In genomic region chr22:31749636-31750364, GRCh38 we compare ENCODE assay signal across 8 cellular contexts. TPM values are rescaled to one million over a fixed set of nuclear protein-coding genes. Genes with fewer than 3 reads are reported as not detected.
DNase-seq lines count a peak whose midpoint lies in the region; ATAC-seq and TF ChIP-seq lines count a peak whose summit lies in the region.

Gene PRR14L, minus strand, starts transcription at chr22:31750132. Its CDS starts 11,272 bp downstream, at chr22:31738860.

- H3F3A ChIP-seq in PC-3 (ENCODE audit: low read length, unreplicated experiment) = no peaks in the 10 kb centered on the region

- no peak for TF ChIP-seq CTCF in PC-3 (conservative IDR thresholded peaks at IDR 0.05; ENCODE audit: low read depth, low read length)
- no peak for TF ChIP-seq CTCF in epithelial cell of esophagus (IDR thresholded peaks at IDR 0.05; ENCODE audit: insufficient read depth, low read depth, low read length, missing control alignments)

- CTCF ChIA-PET in PC-3 (lab: Charles Lee) = no interaction called here

- BruUV-seq in PC-3 (replicated peaks; lab: Mats Ljungman, UMichigan) = TSS peak; percentile 22

- H3K4me3 ChIP-seq in Jurkat, Clone E6-1 (ENCODE audit: low read length) = peak within 1 kb of the TSS; percentile 97
- H3K4me3 ChIP-seq in PC-3 (ENCODE audit: low read length) (peak within 1 kb of the TSS; percentile 100), epithelial cell of esophagus (ENCODE audit: low read length) (peak within 1 kb of the TSS; percentile 96), mononuclear cell (ENCODE audit: low read length) (peak within 1 kb of the TSS; percentile 98)

- peak within 1 kb of the TSS; percentile 76 for H2AFZ ChIP-seq in PC-3 (ENCODE audit: low read length)

- POLR2A ChIA-PET in PC-3 (lab: Charles Lee; ENCODE audit: unreplicated experiment) = no interaction called here

- H3K27me3 ChIP-seq in PC-3 (ENCODE audit: low read length) (no peaks in the 10 kb centered on the region), mononuclear cell (ENCODE audit: insufficient read depth, low read length) (no peaks in the 10 kb centered on the region)

- peak within 1 kb of the TSS; percentile 98 for H3K4me2 ChIP-seq in PC-3 (ENCODE audit: low read length)

- H4K20me1 ChIP-seq in PC-3 (ENCODE audit: low read length) = no peaks in the 10 kb centered on the region

- intact Hi-C loops in PC-3 (cut with micrococcal nuclease) = loop anchor here (5.0 kb wide), 2 partner anchors 87 to 198 kb away; partner anchors contain the start of gene PISD

- no peaks in the 10 kb centered on the region for H3K9me2 ChIP-seq in PC-3 (replicated peaks; ENCODE audit: low read length)

- H3K9me3 ChIP-seq in PC-3 (ENCODE audit: low read length) (no peaks in the 10 kb centered on the region), mononuclear cell (ENCODE audit: low read depth, low read length) (no peaks in the 10 kb centered on the region)

- H3K9ac ChIP-seq in PC-3 (ENCODE audit: low read length) = peak within 1 kb of the TSS; percentile 99

- H3K4me1 ChIP-seq in PC-3 (ENCODE audit: insufficient read depth, low read length) = peaks cover 26% of the 10 kb centered on the region
- peaks cover 62% of the 10 kb centered on the region for H3K4me1 ChIP-seq in mononuclear cell (ENCODE audit: insufficient read depth, low read length)

- H3K36me3 ChIP-seq in PC-3 (ENCODE audit: low read depth, low read length) = no peaks in the 10 kb centered on the region

- peak within 1 kb of the TSS; percentile 64 for H3K27ac ChIP-seq in PC-3 (ENCODE audit: low read length)

- peak; percentile 95 for DNase-seq in DMS153 (lab: John Stamatoyannopoulos, UW)
- peak; percentile 88 for DNase-seq in Jurkat, Clone E6-1 (ENCODE audit: low read depth, low spot score)
- peak; percentile 90 for DNase-seq in PC-3
- peak; percentile 99 for DNase-seq in activated T-cell treated with anti-CD3 and anti-CD28 coated beads for 48 hours (ENCODE audit: low read depth)
- DNase-seq in epithelial cell of esophagus (ENCODE audit: low read depth) = peak; percentile 97
- DNase-seq in stimulated activated CD8-positive, alpha-beta memory T cell treated with anti-CD3 and anti-CD28 coated beads, Interleukin-2, amount 100 ng/mL, for 48 hours (ENCODE audit: low read depth in 2 of 2) = peak; percentile 100

- ATAC-seq in GM21619 (IDR thresholded peaks at IDR 0.05; ENCODE audit: unreplicated experiment) (peak; percentile 48), PC-3 (peak; percentile 63)

- H3K79me2 ChIP-seq in PC-3 (ENCODE audit: low read length) = peaks cover 46% of the 10 kb centered on the region

RNA-seq across cellular contexts. Expression of gene PRR14L, which starts in this region (rescaled TPM):
- 12.1 TPM for polyA plus RNA-seq in Jurkat, Clone E6-1 (2012; ENCODE audit: insufficient read depth, insufficient read length)
- 9.3 and 17.9 TPM in 2 replicates for total RNA-seq in PC-3 (2014; rRNA removed)
- total RNA-seq in mononuclear cell = 15.8 TPM

Comparison
In these comparisons a context has a peak if more than half of its experiments do, and no peak if none do; other contexts are left out.
1. Peak in every context shown above with its lines: DNase-seq, ATAC-seq, H3K4me3 ChIP-seq and H3K27ac ChIP-seq.